8 cellular contexts compared by ENCODE assay signal in the genomic region with DNA sequence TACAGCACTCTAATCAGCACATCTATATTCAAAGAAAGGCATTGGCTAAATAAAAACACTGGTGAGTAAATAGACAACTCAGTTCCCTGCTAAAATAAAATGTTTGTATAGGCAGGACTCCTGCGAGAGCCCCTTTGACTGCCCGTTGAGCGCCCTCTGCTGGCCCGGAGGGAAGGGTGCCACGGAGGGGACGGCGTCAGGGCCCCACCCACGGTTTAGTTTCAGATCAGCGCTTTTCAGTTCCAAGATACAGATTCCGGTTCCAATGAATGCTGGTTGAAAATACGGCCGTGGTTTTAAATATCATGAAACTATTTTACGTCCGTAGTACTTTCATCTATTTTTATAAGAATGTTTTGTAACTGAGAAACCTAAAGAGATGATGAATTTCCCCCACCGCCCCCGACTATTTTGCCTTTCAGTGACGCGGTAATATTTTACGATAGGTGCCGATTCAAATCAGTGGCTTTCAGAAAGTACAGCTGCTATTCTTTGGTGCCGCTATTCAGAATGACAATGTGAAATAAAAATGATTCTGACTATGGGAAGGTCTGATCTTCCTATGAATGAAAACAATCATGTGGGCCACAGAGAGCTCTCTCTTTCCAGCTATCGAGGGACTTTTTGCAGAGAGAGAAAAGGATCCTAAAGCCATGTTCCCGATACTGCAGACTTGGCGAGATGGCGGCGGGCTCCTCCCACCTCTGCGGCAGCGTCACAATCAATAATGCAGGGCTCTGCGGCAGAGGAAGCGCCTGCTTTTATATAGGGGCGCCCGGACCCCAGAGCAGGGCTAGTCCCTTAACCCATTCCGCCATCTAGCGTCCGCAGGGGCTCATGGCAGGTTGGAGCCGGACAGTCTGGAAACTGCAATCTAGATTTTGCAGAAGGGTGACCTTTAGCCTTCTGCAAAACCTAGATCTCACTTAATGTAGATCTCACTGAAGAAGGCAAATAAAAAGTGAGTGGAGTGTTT. TPM values are rescaled to one million over a fixed set of nuclear protein-coding genes. Genes with fewer than 3 reads are reported as not detected.
DNase-seq lines count a peak whose midpoint lies in the region; ATAC-seq and TF ChIP-seq lines count a peak whose summit lies in the region.

No MANE protein-coding gene starts in this region.

- H3K36me3 ChIP-seq in upper lobe of right lung = no peaks in the 10 kb centered on the region

- intact Hi-C loops in left cardiac atrium (cut with DNase I) (loop anchor here in 1 of 2 donors (2.0 to 5.0 kb wide), 2 partner anchors 46 to 333 kb away; no protein-coding TSS in a partner anchor), posterior vena cava (cut with DNase I) (loop anchor here (5.0 to 10.0 kb wide), 3 partner anchors 46 to 331 kb away; no protein-coding TSS in a partner anchor), upper lobe of right lung (cut with DNase I) (no loop called here)

- H3K4me3 ChIP-seq in upper lobe of right lung = peak overlapping the region; percentile 68

- no peaks in the 10 kb centered on the region for H3K27me3 ChIP-seq in upper lobe of right lung

- peaks cover 3% of the 10 kb centered on the region for H3K4me1 ChIP-seq in upper lobe of right lung

- DNase-seq in NCI-H1436 treated with DMSO at 0.1 percent for 48 hours (lab: John Stamatoyannopoulos, UW) = peak; percentile 73
- peak; percentile 90 for DNase-seq in T follicular helper cell (ENCODE audit: low read depth)
- peak; percentile 75 for DNase-seq in amniotic epithelial cell (ENCODE audit: low read depth)
- peak; percentile 93 for DNase-seq in left cardiac atrium
- peak; percentile 96 for DNase-seq in posterior vena cava (ENCODE audit: low spot score)
- DNase-seq in upper lobe of right lung = peak; percentile 91

- TF ChIP-seq CTCF in GM12874 (IDR thresholded peaks at IDR 0.05; ENCODE audit: insufficient read depth, low read depth, low read length) = peak; percentile 93
- peak; percentile 97 for TF ChIP-seq CTCF in upper lobe of right lung (IDR thresholded peaks at IDR 0.05)

- peak; percentile 84 for ATAC-seq in HG02870 (IDR thresholded peaks at IDR 0.05; ENCODE audit: unreplicated experiment)
- peak; percentile 94 to 96 for ATAC-seq in left cardiac atrium
- ATAC-seq in upper lobe of right lung = peak; percentile 97

- no peaks in the 10 kb centered on the region for H3K9me3 ChIP-seq in upper lobe of right lung

- H3K27ac ChIP-seq in upper lobe of right lung = peak overlapping the region; percentile 86

RNA-seq across cellular contexts. Expression of gene CCN6, which starts 10.6 kb away (rescaled TPM):
- total RNA-seq in left cardiac atrium (not detected), posterior vena cava (not detected), upper lobe of right lung (not detected)

RNA-seq across cellular contexts. Expression of gene TUBE1, which starts 44.0 kb away (rescaled TPM):
- 10 to 100 TPM; 18.4 to 23.1 TPM for total RNA-seq in left cardiac atrium
- total RNA-seq in posterior vena cava = 10 to 100 TPM; 17.0 to 20.6 TPM
- 18.4 TPM for total RNA-seq in upper lobe of right lung

RNA-seq across cellular contexts. Expression of gene FAM229B, which starts 44.1 kb away (rescaled TPM):
- total RNA-seq in left cardiac atrium (10 to 100 TPM; 47.6 to 49.4 TPM), posterior vena cava (10 to 100 TPM; 23.3 to 29.6 TPM), upper lobe of right lung (8.2 TPM)

Comparison
In these comparisons a context has a peak if more than half of its experiments do, and no peak if none do; other contexts are left out.
1. Peak in every context shown above with its lines: DNase-seq, ATAC-seq, H3K4me3 ChIP-seq and H3K27ac ChIP-seq.